ENCODE assay signal across 26 cellular contexts in the genomic region with DNA sequence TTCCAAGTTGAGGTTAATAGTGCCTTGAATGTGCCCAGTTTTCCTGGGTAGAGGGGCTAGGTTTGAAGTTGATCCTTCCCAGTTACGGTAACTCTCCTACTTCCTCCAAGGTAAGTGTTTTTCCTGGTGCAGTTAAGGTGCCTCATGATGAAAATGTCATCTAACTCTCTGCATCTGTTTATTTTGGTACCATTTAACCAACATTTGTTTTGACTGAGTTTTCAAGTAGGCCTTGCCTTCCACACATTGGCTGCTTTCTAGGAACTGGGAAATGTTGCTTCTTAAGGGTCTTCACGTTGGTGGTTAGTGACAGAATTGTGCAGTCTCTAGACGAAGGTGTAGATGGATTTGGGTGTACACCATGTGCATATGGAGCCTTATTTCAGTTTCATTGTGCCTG. TPM values are rescaled to one million over a fixed set of nuclear protein-coding genes. Genes with fewer than 3 reads are reported as not detected.
DNase-seq lines count a peak whose midpoint lies in the region; ATAC-seq, FAIRE-seq and TF ChIP-seq lines count a peak whose summit lies in the region.
"Had no signal": no experiment of that assay in that cellular context is flagged by ENCODE, and none has a peak within 500 bp of the region (broad histone marks: within the 10 kb centered on the region; RNA-seq: fewer than 3 reads in every experiment).

No MANE protein-coding gene starts in this region.

- H3K27me3 ChIP-seq in HUES6 (ENCODE audit: control insufficient read depth, insufficient read depth, low read length) = no peaks in the 10 kb centered on the region
- no peaks in the 10 kb centered on the region for H3K27me3 ChIP-seq in GM12878 (replicated peaks in 1 of 2; ENCODE audit: control insufficient read depth in 2 of 2, insufficient read depth in 2 of 2, low read length in 1 of 2)
- H3K27me3 ChIP-seq in vagina = no peaks in the 10 kb centered on the region
- H3K27me3 ChIP-seq: Peyer's patch, upper lobe of right lung had no signal

- no peak overlapping the region for H3K4me3 Mint-ChIP-seq in activated CD8-positive, alpha-beta T cell treated with anti-CD3 and anti-CD28 coated beads for 36 hours
- H3K4me3 Mint-ChIP-seq in activated CD8-positive, alpha-beta T cell treated with anti-CD3 and anti-CD28 coated beads, Interleukin-2, amount 10 ng/mL, durations not matched to agents 7 days and 5 days = no peak overlapping the region
- H3K4me3 Mint-ChIP-seq in nephron progenitor cell = no peak overlapping the region
- H3K4me3 Mint-ChIP-seq: dendritic cell treated with granulocyte-macrophage colony-stimulating factor and Interleukin-4, amounts not matched to agents 40 ng/mL and 50 ng/mL, for 4 days had no signal

- no peaks in the 10 kb centered on the region for H3K9me3 Mint-ChIP-seq in activated CD8-positive, alpha-beta T cell treated with anti-CD3 and anti-CD28 coated beads for 36 hours
- H3K9me3 Mint-ChIP-seq in activated CD8-positive, alpha-beta T cell treated with anti-CD3 and anti-CD28 coated beads, Interleukin-2, amount 10 ng/mL, durations not matched to agents 7 days and 5 days (ENCODE audit: insufficient read depth) = no peaks in the 10 kb centered on the region
- no peaks in the 10 kb centered on the region for H3K9me3 Mint-ChIP-seq in nephron progenitor cell
- H3K9me3 Mint-ChIP-seq: dendritic cell treated with granulocyte-macrophage colony-stimulating factor and Interleukin-4, amounts not matched to agents 40 ng/mL and 50 ng/mL, for 4 days had no signal

- H3K27ac ChIP-seq in HUES6 (ENCODE audit: low read depth, low read length) (no peak overlapping the region), GM12878 (ENCODE audit: control insufficient read depth, insufficient read depth) (peak overlapping the region; percentile 69), vagina (no peak overlapping the region)
- H3K27ac ChIP-seq: 22Rv1, lower lobe of right lung, Peyer's patch, upper lobe of right lung had no signal

- no peak overlapping the region for H3K9ac ChIP-seq in HUES6 (ENCODE audit: low read length)
- H3K9ac ChIP-seq in GM12878 (ENCODE audit: control insufficient read depth, insufficient read depth, low read length) = peak overlapping the region; percentile 9; the same call in 1 of the 2 replicates

- intact Hi-C loops in activated CD8-positive, alpha-beta T cell treated with anti-CD3 and anti-CD28 coated beads for 36 hours (cut with micrococcal nuclease) = no loop called here
- intact Hi-C loops in GM12878 (cut with micrococcal nuclease; ENCODE audit: unreplicated experiment) = no loop called here
- intact Hi-C loops in vagina (cut with DNase I) = no loop called here

- SMC1A ChIA-PET in GM12878 (lab: Charles Lee; ENCODE audit: uncharacterized antibody, unreplicated experiment) = interaction anchor here (0.9 to 11.6 kb wide), 15 partner anchors 10 to 69 kb away, joined by 3 to 133 read pairs (median 11); a partner anchor contains a TSS

- POLR2A ChIA-PET in activated CD8-positive, alpha-beta T cell treated with anti-CD3 and anti-CD28 coated beads for 36 hours (lab: Charles Lee) = interaction anchor here (0.7 to 2.4 kb wide), 3 partner anchors 15 to 44 kb away, joined by 3 to 9 read pairs (median 5); no protein-coding TSS in a partner anchor
- POLR2A ChIA-PET in activated CD8-positive, alpha-beta T cell treated with anti-CD3 and anti-CD28 coated beads, Interleukin-2, amount 10 ng/mL, durations not matched to agents 7 days and 5 days (lab: Charles Lee) = no interaction called here
- POLR2A ChIA-PET in GM12878 (lab: Charles Lee) = interaction anchor here (0.8 to 2.2 kb wide), 19 partner anchors 10 to 69 kb away, joined by 3 to 18 read pairs (median 5); a partner anchor contains a TSS

- FAIRE-seq in GM12878 (lab: Jason Lieb, UNC) = peak; percentile 86
- FAIRE-seq: endothelial cell of umbilical vein, kidney had no signal

- no peaks in the 10 kb centered on the region for H4K20me1 ChIP-seq in GM12878 (ENCODE audit: control insufficient read depth, insufficient read depth)

- TF ChIP-seq CTCF in activated CD8-positive, alpha-beta T cell treated with anti-CD3 and anti-CD28 coated beads for 36 hours (IDR thresholded peaks at IDR 0.05) = no peak
- TF ChIP-seq CTCF in GM12878 (IDR thresholded peaks at IDR 0.05 in 2 of 3, conservative IDR thresholded peaks at IDR 0.05 in 1 of 3; ENCODE audit: control insufficient read depth in 2 of 3, extremely low read depth in 1 of 3, insufficient read depth in 1 of 3, low read depth in 3 of 3, low read length in 3 of 3) (no peak), nephron progenitor cell (IDR thresholded peaks at IDR 0.05) (no peak), vagina (IDR thresholded peaks at IDR 0.05) (no peak)

- no peak overlapping the region for H2AFZ ChIP-seq in GM12878 (ENCODE audit: control insufficient read depth, low read depth, low read length)

- H3K27me3 Mint-ChIP-seq in activated CD8-positive, alpha-beta T cell treated with anti-CD3 and anti-CD28 coated beads for 36 hours = no peaks in the 10 kb centered on the region
- no peaks in the 10 kb centered on the region for H3K27me3 Mint-ChIP-seq in activated CD8-positive, alpha-beta T cell treated with anti-CD3 and anti-CD28 coated beads, Interleukin-2, amount 10 ng/mL, durations not matched to agents 7 days and 5 days (ENCODE audit: low read depth)
- no peaks in the 10 kb centered on the region for H3K27me3 Mint-ChIP-seq in nephron progenitor cell (ENCODE audit: low read depth, poor library complexity)
- H3K27me3 Mint-ChIP-seq: dendritic cell treated with granulocyte-macrophage colony-stimulating factor and Interleukin-4, amounts not matched to agents 40 ng/mL and 50 ng/mL, for 4 days had no signal

- in situ Hi-C loops in GM12878 (cut with MboI) = no loop called here

- H3K4me1 ChIP-seq in HUES6 (ENCODE audit: control insufficient read depth, insufficient read depth, low read length) = peaks cover 64% of the 10 kb centered on the region
- peaks cover 42% of the 10 kb centered on the region for H3K4me1 ChIP-seq in GM12878 (ENCODE audit: control insufficient read depth, insufficient read depth, low read length)
- H3K4me1 ChIP-seq in vagina = peaks cover 14% of the 10 kb centered on the region
- H3K4me1 ChIP-seq: Peyer's patch had no signal

- CTCF ChIA-PET in activated CD8-positive, alpha-beta T cell treated with anti-CD3 and anti-CD28 coated beads for 36 hours (lab: Charles Lee) = interaction anchor here (1.1 to 2.0 kb wide), 3 partner anchors 17 to 48 kb away, joined by 4 to 5 read pairs (median 4); no protein-coding TSS in a partner anchor
- CTCF ChIA-PET in activated CD8-positive, alpha-beta T cell treated with anti-CD3 and anti-CD28 coated beads, Interleukin-2, amount 10 ng/mL, durations not matched to agents 7 days and 5 days (lab: Charles Lee) = interaction anchor here (1.3 kb wide), 1 partner anchor 68 kb away, joined by 5 read pairs; no protein-coding TSS in a partner anchor
- CTCF ChIA-PET in GM12878 (lab: Yijun Ruan, JAX) = interaction anchor here (0.6 to 8.4 kb wide), 12 partner anchors 11 to 245 kb away, joined by 3 to 52 read pairs (median 5); no protein-coding TSS in a partner anchor

- H3K4me2 ChIP-seq in GM12878 (ENCODE audit: control insufficient read depth, insufficient read depth) = peak overlapping the region; percentile 97

- H3K4me1 Mint-ChIP-seq in activated CD8-positive, alpha-beta T cell treated with anti-CD3 and anti-CD28 coated beads for 36 hours (ENCODE audit: low read depth) = peaks cover 69% of the 10 kb centered on the region
- peaks cover 24% of the 10 kb centered on the region for H3K4me1 Mint-ChIP-seq in activated CD8-positive, alpha-beta T cell treated with anti-CD3 and anti-CD28 coated beads, Interleukin-2, amount 10 ng/mL, durations not matched to agents 7 days and 5 days (ENCODE audit: low read depth)
- peaks cover 31% of the 10 kb centered on the region for H3K4me1 Mint-ChIP-seq in nephron progenitor cell

- H3K36me3 ChIP-seq in HUES6 (ENCODE audit: control insufficient read depth, insufficient read depth, low read length) (no peaks in the 10 kb centered on the region), GM12878 (ENCODE audit: control insufficient read depth in 2 of 2, insufficient read depth in 2 of 2, low read length in 1 of 2) (peaks cover 2 to 20% of the 10 kb centered on the region in 2 experiments; a peak in 3 of 4 replicates), vagina (peaks cover 0 to 12% of the 10 kb centered on the region in 2 donors)

- DNase-seq in activated CD8-positive, alpha-beta T cell treated with anti-CD3 and anti-CD28 coated beads for 36 hours = no peak
- DNase-seq in activated CD8-positive, alpha-beta T cell treated with anti-CD3 and anti-CD28 coated beads, Interleukin-2, amount 10 ng/mL, durations not matched to agents 7 days and 5 days = no peak
- DNase-seq in GM12878 (ENCODE audit: low read depth, low spot score) (no peak), nephron progenitor cell (no peak), CD1c-positive myeloid dendritic cell (ENCODE audit: extremely low spot score) (no peak), vagina (ENCODE audit: extremely low spot score in 2 of 2) (no peak), hypothalamus (lab: John Stamatoyannopoulos, UW) (no peak)
- DNase-seq: activated naive CD4-positive, alpha-beta T cell treated with Interleukin-2 at 50 U/mL for 16 hours; anterior cingulate cortex; DMS79; kidney; lower lobe of right lung; mucosa of descending colon; NCI-H1105 treated with DMSO at 0.1 percent for 48 hours; NCI-H2107; NCI-H510A; NK-92 treated with Interleukin-12 subunit alpha and Interleukin-12 subunit beta, amount 100 ng/mL, for 24 hours; nucleus accumbens; Peyer's patch; SIG-M5; upper lobe of right lung had no signal

- no peak for TF ChIP-seq EP300 in GM12878 (IDR thresholded peaks at IDR 0.05; ENCODE audit: borderline replicate concordance in 1 of 2, control insufficient read depth in 1 of 2, low read depth in 2 of 2, low read length in 2 of 2)

- H3K36me3 Mint-ChIP-seq in activated CD8-positive, alpha-beta T cell treated with anti-CD3 and anti-CD28 coated beads for 36 hours (ENCODE audit: low read depth) = peaks cover 33% of the 10 kb centered on the region
- peaks cover 30% of the 10 kb centered on the region for H3K36me3 Mint-ChIP-seq in activated CD8-positive, alpha-beta T cell treated with anti-CD3 and anti-CD28 coated beads, Interleukin-2, amount 10 ng/mL, durations not matched to agents 7 days and 5 days (ENCODE audit: low read depth)
- peaks cover 11% of the 10 kb centered on the region for H3K36me3 Mint-ChIP-seq in nephron progenitor cell (ENCODE audit: low read depth)

- RAD21 ChIA-PET in GM12878 (lab: Charles Lee; ENCODE audit: unreplicated experiment) = interaction anchor here (0.7 to 3.1 kb wide), 27 partner anchors 10 to 91 kb away, joined by 3 to 28 read pairs (median 5); a partner anchor contains a TSS

- TF ChIP-seq RAD21 in GM12878 (IDR thresholded peaks at IDR 0.05; ENCODE audit: insufficient read depth, low read depth, low read length) = no peak

- TF ChIP-seq POLR2A in GM12878 (IDR thresholded peaks at IDR 0.05; ENCODE audit: low read depth, low read length) (no peak), vagina (IDR thresholded peaks at IDR 0.05) (no peak)

- 42% methylated on average over 3 of the region's 3 CpGs for WGBS in GM12878 (ENCODE audit: insufficient coverage, insufficient replicate concordance, low lambda C conversion rate, missing lambda C conversion rate)

- BruUV-seq in GM12878 (replicated peaks; lab: Mats Ljungman, UMichigan) = no TSS peak

- peaks cover 67% of the 10 kb centered on the region for H3K79me2 ChIP-seq in GM12878 (ENCODE audit: control insufficient read depth, insufficient read depth, low read length)

- no peak for ATAC-seq in activated CD8-positive, alpha-beta T cell treated with anti-CD3 and anti-CD28 coated beads for 36 hours
- ATAC-seq in activated CD8-positive, alpha-beta T cell treated with anti-CD3 and anti-CD28 coated beads, Interleukin-2, amount 10 ng/mL, durations not matched to agents 7 days and 5 days = no peak
- peak; percentile 8; the same call in 1 of the 3 replicates for ATAC-seq in GM12878
- ATAC-seq: activated CD4-positive, CD25-positive, alpha-beta regulatory T cell treated with anti-CD3 and anti-CD28 coated beads, Interleukin-2, amount 50 U/mL, for 24 hours; lower lobe of right lung; mucosa of descending colon; upper lobe of right lung had no signal

- H3K9me3 ChIP-seq in HUES6 (ENCODE audit: control insufficient read depth, insufficient read depth, low read depth, low read length) (no peaks in the 10 kb centered on the region), GM12878 (replicated peaks; ENCODE audit: control insufficient read depth, insufficient read depth, low read length) (no peaks in the 10 kb centered on the region), vagina (no peaks in the 10 kb centered on the region)
- H3K9me3 ChIP-seq: lower lobe of right lung, mucosa of descending colon, Peyer's patch, upper lobe of right lung had no signal

- H3K4me3 ChIP-seq in HUES6 (ENCODE audit: low read depth, low read length) = peak overlapping the region; percentile 3; the same call in 1 of the 2 replicates
- H3K4me3 ChIP-seq in GM12878 = peak overlapping the region; percentile 57
- no peak overlapping the region for H3K4me3 ChIP-seq in vagina
- H3K4me3 ChIP-seq: lower lobe of right lung, mucosa of descending colon, Peyer's patch, upper lobe of right lung had no signal

- peak overlapping the region; percentile 53 for H3K27ac Mint-ChIP-seq in activated CD8-positive, alpha-beta T cell treated with anti-CD3 and anti-CD28 coated beads for 36 hours
- H3K27ac Mint-ChIP-seq in activated CD8-positive, alpha-beta T cell treated with anti-CD3 and anti-CD28 coated beads, Interleukin-2, amount 10 ng/mL, durations not matched to agents 7 days and 5 days = no peak overlapping the region
- H3K27ac Mint-ChIP-seq in nephron progenitor cell = peak overlapping the region; percentile 40
- H3K27ac Mint-ChIP-seq: dendritic cell treated with granulocyte-macrophage colony-stimulating factor and Interleukin-4, amounts not matched to agents 40 ng/mL and 50 ng/mL, for 4 days had no signal

RNA-seq across cellular contexts. Expression of a gene that starts 31.3 kb away (rescaled TPM):
- total RNA-seq in activated CD8-positive, alpha-beta T cell treated with anti-CD3 and anti-CD28 coated beads for 36 hours = 10 to 100 TPM; 57.1 to 58.6 TPM
- 10 to 100 TPM; 48.3 to 49.1 TPM for total RNA-seq in activated CD8-positive, alpha-beta T cell treated with anti-CD3 and anti-CD28 coated beads, Interleukin-2, amount 10 ng/mL, durations not matched to agents 7 days and 5 days
- total RNA-seq in GM12878 (2013; cell fraction: nucleolus; rRNA removed) = 459 and 461 TPM in 2 replicates
- total RNA-seq in GM12878 (2014; rRNA removed) = 47.1 and 49.8 TPM in 2 replicates
- 58.8 and 61.3 TPM in 2 replicates for total RNA-seq in GM12878 (2014; rRNA removed; fragmentation: Illumina TruSeq; extraction: Trizol)
- total RNA-seq in GM12878 (2021) = 64.5 and 65.1 TPM in 2 replicates
- 32.8 TPM for polyA plus RNA-seq in GM12878 (2011; ENCODE audit: low read depth)
- polyA plus RNA-seq in GM12878 (2011; rRNA removed) = 50.3 and 54.0 TPM in 2 replicates
- polyA plus RNA-seq in GM12878 (2011; cell fraction: cytosol; rRNA removed) = 27.3 and 47.7 TPM in 2 replicates
- polyA plus RNA-seq in GM12878 (2011; cell fraction: nucleus; rRNA removed) = 143 and 189 TPM in 2 replicates
- polyA plus RNA-seq in GM12878 (2012) = 38.6 and 46.2 TPM in 2 replicates
- polyA plus RNA-seq in GM12878 (2014; fragmentation: Illumina TruSeq; extraction: Trizol) = 52.6 and 58.7 TPM in 2 replicates
- polyA plus RNA-seq in GM12878 (2014; fragmentation: Nextera tagmentation; extraction: Ambion mirVana) = 10 to 100 TPM; 23.8 to 45.7 TPM
- 30.1 and 31.9 TPM in 2 replicates for polyA plus RNA-seq in GM12878 (2014; rRNA removed)
- 10 to 100 TPM; 48.0 to 54.0 TPM for polyA plus RNA-seq in GM12878 (2016; fragmentation: Nextera tagmentation; extraction: Ambion mirVana)
- polyA minus RNA-seq in GM12878 (2011; rRNA and poly(A)+ RNA removed) = 82.4 and 103 TPM in 2 replicates
- 22.2 and 35.9 TPM in 2 replicates for polyA minus RNA-seq in GM12878 (2011; cell fraction: cytosol; rRNA and poly(A)+ RNA removed)
- 103 and 169 TPM in 2 replicates for polyA minus RNA-seq in GM12878 (2011; cell fraction: nucleus; rRNA and poly(A)+ RNA removed)
- 39.5 TPM for total RNA-seq in vagina

Comparison
In these comparisons a context has a peak if more than half of its experiments do, and no peak if none do; other contexts are left out.
1. H3K4me3 ChIP-seq: peak in HUES6 (single experiment) and GM12878 (single experiment); none in vagina (0 of 2).